In genomic region chr7:37815969-37816371, GRCh38 we compare ENCODE assay signal across 13 cellular contexts.
DNase-seq lines count a peak whose midpoint lies in the region; ATAC-seq lines count a peak whose summit lies in the region.
"Had no signal": no experiment of that assay in that cellular context is flagged by ENCODE, and none has a peak within 500 bp of the region (broad histone marks: within the 10 kb centered on the region; RNA-seq: fewer than 3 reads in every experiment).

No MANE protein-coding gene starts in this region.

- no peak for DNase-seq in NCI-H524 (lab: John Stamatoyannopoulos, UW)
- DNase-seq in amygdala (lab: John Stamatoyannopoulos, UW): no peak
- no peak for DNase-seq in NCI-H82 (lab: John Stamatoyannopoulos, UW)
- no peak for DNase-seq in stimulated activated CD4-positive, alpha-beta T cell treated with anti-CD3 and anti-CD28 coated beads, Interleukin-2, amount 100 ng/mL, for 24 hours
- DNase-seq: activated effector memory CD4-positive, alpha-beta T cell treated with Interleukin-2 at 50 U/mL for 16 hours; BE2C; caudate nucleus; esophagus squamous epithelium; islet precursor cell had no signal

- peak; percentile 87 for ATAC-seq in GM18508 (IDR thresholded peaks at IDR 0.05; ENCODE audit: insufficient read depth, unreplicated experiment)
- peak; percentile 85 for ATAC-seq in GM19467 (IDR thresholded peaks at IDR 0.05; ENCODE audit: unreplicated experiment)
- peak; percentile 94 for ATAC-seq in HG02885 (IDR thresholded peaks at IDR 0.05; ENCODE audit: poor library complexity, unreplicated experiment)
- peak; percentile 61 for ATAC-seq in HG03558 (IDR thresholded peaks at IDR 0.05; ENCODE audit: extremely low read depth, unreplicated experiment)
